Comparison of ENCODE assay signal across 20 cellular contexts in the genomic region with DNA sequence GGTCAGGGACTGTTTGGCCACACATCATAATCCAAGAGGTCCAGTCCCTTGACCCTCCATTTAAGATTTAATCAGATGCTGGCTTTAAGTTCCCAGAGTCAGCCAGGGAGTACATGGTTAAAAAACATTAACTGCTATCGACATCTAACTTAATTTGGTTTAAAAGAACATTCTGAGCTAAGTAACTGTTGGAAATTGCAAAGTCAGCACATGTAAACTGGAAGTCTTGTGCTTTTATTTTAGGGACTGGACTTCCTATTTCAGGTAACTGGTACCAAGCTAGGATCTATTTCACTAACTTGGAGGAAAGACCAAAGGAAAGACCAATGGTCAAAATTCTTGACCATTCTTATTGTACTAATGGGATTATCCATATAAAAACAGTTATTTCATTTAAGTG. TPM values are rescaled to one million over a fixed set of nuclear protein-coding genes. Genes with fewer than 3 reads are reported as not detected.
DNase-seq lines count a peak whose midpoint lies in the region; ATAC-seq and TF ChIP-seq lines count a peak whose summit lies in the region.
"Had no signal": no experiment of that assay in that cellular context is flagged by ENCODE, and none has a peak within 500 bp of the region (broad histone marks: within the 10 kb centered on the region; RNA-seq: fewer than 3 reads in every experiment).

No MANE protein-coding gene starts in this region.

- H4K91ac ChIP-seq in IMR-90 (ENCODE audit: insufficient read depth, low read depth, low read length), result no peak overlapping the region

- WGBS in IMR-90 (ENCODE audit: extremely low coverage in 2 of 2, insufficient read length in 1 of 2), 2 experiments, result no CpG with 5 or more reads among the region's 1 CpG
- WGBS in hepatocyte (ENCODE audit: low lambda C conversion rate, missing lambda C conversion rate), result 89% methylated on average over 1 of the region's 1 CpG
- WGBS in suprapubic skin, result 74% methylated on average over 1 of the region's 1 CpG

- H3K36me3 ChIP-seq in IMR-90 (ENCODE audit: control insufficient read depth, insufficient read depth, low read length), result peaks cover 41% of the 10 kb centered on the region
- H3K36me3 ChIP-seq in hepatocyte (replicated peaks; ENCODE audit: insufficient read depth, low read depth), result no peaks in the 10 kb centered on the region
- H3K36me3 ChIP-seq in suprapubic skin, result peaks cover 96% of the 10 kb centered on the region

- no peak overlapping the region for H2BK120ac ChIP-seq in IMR-90 (ENCODE audit: low read depth, low read length)

- H2AFZ ChIP-seq in IMR-90 (replicated peaks; ENCODE audit: low read length, poor library complexity) (no peak overlapping the region), hepatocyte (no peak overlapping the region)
- H2AFZ ChIP-seq: GM23338 had no signal

- TF ChIP-seq CTCF in natural killer cell (IDR thresholded peaks at IDR 0.05) (no peak), IMR-90 (conservative IDR thresholded peaks at IDR 0.05; ENCODE audit: low read depth, low read length) (no peak), hepatocyte (IDR thresholded peaks at IDR 0.05; ENCODE audit: poor library complexity) (no peak), suprapubic skin (IDR thresholded peaks at IDR 0.05) (no peak)

- H2BK20ac ChIP-seq in IMR-90 (ENCODE audit: low read depth, low read length), result no peak overlapping the region

- peaks cover 48 to 57% of the 10 kb centered on the region in 2 donors for H3K4me1 Mint-ChIP-seq in natural killer cell
- H3K4me1 Mint-ChIP-seq in natural killer cell treated with Interleukin-12 subunit alpha and Interleukin-12 subunit beta and Interleukin-15 and Interleukin-18, amount 100 ng/mL, for 72 hours (ENCODE audit: low read depth in 2 of 2), result peaks cover 39 to 52% of the 10 kb centered on the region in 2 donors
- H3K4me1 Mint-ChIP-seq in immature natural killer cell, result peaks cover 68 to 76% of the 10 kb centered on the region in 2 donors
- H3K4me1 Mint-ChIP-seq: B cell, GM23338 had no signal

- no peak overlapping the region for H3K14ac ChIP-seq in IMR-90 (replicated peaks; ENCODE audit: low read depth, low read length)

- no peak overlapping the region for H4K8ac ChIP-seq in IMR-90 (ENCODE audit: low read depth in 2 of 2, low read length in 2 of 2)

- BruUV-seq in IMR-90 (replicated peaks; lab: Mats Ljungman, UMichigan), result no TSS peak

- no peak overlapping the region for H2AK9ac ChIP-seq in IMR-90 (replicated peaks; ENCODE audit: low read depth, low read length, poor library complexity)

- H3K27me3 Mint-ChIP-seq in natural killer cell (ENCODE audit: low read depth in 2 of 2) (no peaks in the 10 kb centered on the region), immature natural killer cell (ENCODE audit: low read depth in 3 of 3) (peaks cover 2 to 9% (median 3%) of the 10 kb centered on the region in 3 donors)
- H3K27me3 Mint-ChIP-seq in natural killer cell treated with Interleukin-12 subunit alpha and Interleukin-12 subunit beta and Interleukin-15 and Interleukin-18, amount 100 ng/mL, for 72 hours, result no peaks in the 10 kb centered on the region
- H3K27me3 Mint-ChIP-seq: B cell; CD4-positive, alpha-beta T cell; CD8-positive, alpha-beta memory T cell had no signal

- H3K36me3 Mint-ChIP-seq in natural killer cell (peaks cover 20% of the 10 kb centered on the region), immature natural killer cell (peaks cover 26 to 55% (median 40%) of the 10 kb centered on the region in 3 donors)
- peaks cover 32% of the 10 kb centered on the region for H3K36me3 Mint-ChIP-seq in natural killer cell treated with Interleukin-12 subunit alpha and Interleukin-12 subunit beta and Interleukin-15 and Interleukin-18, amount 100 ng/mL, for 72 hours

- TF ChIP-seq POLR2A in IMR-90 (IDR thresholded peaks at IDR 0.05; ENCODE audit: low read depth, low read length), result no peak
- no peak for TF ChIP-seq POLR2A in suprapubic skin (IDR thresholded peaks at IDR 0.05)

- H3K27me3 ChIP-seq in IMR-90 (ENCODE audit: control insufficient read depth, insufficient read depth, low read length) (no peaks in the 10 kb centered on the region), hepatocyte (no peaks in the 10 kb centered on the region), suprapubic skin (no peaks in the 10 kb centered on the region)
- H3K27me3 ChIP-seq: BLaER1 had no signal

- H3K4me3 Mint-ChIP-seq in natural killer cell, result no peak overlapping the region
- no peak overlapping the region for H3K4me3 Mint-ChIP-seq in natural killer cell treated with Interleukin-12 subunit alpha and Interleukin-12 subunit beta and Interleukin-15 and Interleukin-18, amount 100 ng/mL, for 72 hours
- H3K4me3 Mint-ChIP-seq in immature natural killer cell, result no peak overlapping the region
- H3K4me3 Mint-ChIP-seq: B cell; CD4-positive, alpha-beta T cell; CD8-positive, alpha-beta memory T cell; GM23338; HFFc6 had no signal

- no peak for TF ChIP-seq RAD21 in IMR-90 (IDR thresholded peaks at IDR 0.05; ENCODE audit: low read length)

- H3K4me3 ChIP-seq in IMR-90 (ENCODE audit: insufficient read depth, low read depth, low read length) (no peak overlapping the region), hepatocyte (no peak overlapping the region), suprapubic skin (no peak overlapping the region)
- H3K4me3 ChIP-seq: BLaER1, GM12878, GM23338, HAP-1 had no signal

- POLR2A ChIA-PET in IMR-90 (lab: Charles Lee; ENCODE audit: unreplicated experiment), result no interaction called here

- ATAC-seq in natural killer cell, result no peak
- ATAC-seq in natural killer cell treated with Interleukin-12 subunit alpha and Interleukin-12 subunit beta and Interleukin-15 and Interleukin-18, amount 100 ng/mL, for 72 hours, result no peak
- ATAC-seq in IMR-90 (ENCODE audit: low read depth), result no peak
- ATAC-seq: GM12878, GM23338 had no signal

- H3K9me3 ChIP-seq in IMR-90 (ENCODE audit: control insufficient read depth, insufficient read depth, low read length) (no peaks in the 10 kb centered on the region), hepatocyte (ENCODE audit: low read depth) (no peaks in the 10 kb centered on the region), suprapubic skin (no peaks in the 10 kb centered on the region)
- H3K9me3 ChIP-seq: BLaER1, HAP-1 had no signal

- H3K9me2 ChIP-seq in hepatocyte (replicated peaks; ENCODE audit: insufficient read depth), result no peaks in the 10 kb centered on the region

- H3K23ac ChIP-seq in IMR-90 (ENCODE audit: low read depth, low read length), result no peak overlapping the region

- CTCF ChIA-PET in IMR-90 (lab: Yijun Ruan, JAX), result interaction anchor here (0.5 to 1.3 kb wide), 2 partner anchors 16 to 49 kb away, joined by 3 to 5 read pairs; no protein-coding TSS in a partner anchor

- H2AK5ac ChIP-seq in IMR-90 (ENCODE audit: low read depth, low read length), result no peak overlapping the region

- H3K4me2 ChIP-seq in IMR-90 (ENCODE audit: low read depth, low read length) (no peak overlapping the region), hepatocyte (no peak overlapping the region)
- H3K4me2 ChIP-seq: BLaER1, GM23338 had no signal

- no peak overlapping the region for H3K9ac ChIP-seq in IMR-90 (ENCODE audit: low read depth, low read length)
- H3K9ac ChIP-seq: BLaER1 had no signal

- DNase-seq in natural killer cell (no peak), IMR-90 (no peak), immature natural killer cell (no peak), hepatocyte (ENCODE audit: low spot score) (no peak), suprapubic skin (ENCODE audit: low spot score in 2 of 2) (no peak), dedifferentiated amniotic fluid mesenchymal stem cell (ENCODE audit: extremely low spot score) (no peak)
- DNase-seq in natural killer cell treated with Interleukin-12 subunit alpha and Interleukin-12 subunit beta and Interleukin-15 and Interleukin-18, amount 100 ng/mL, for 72 hours (ENCODE audit: low spot score), result no peak
- DNase-seq: CD4-positive, alpha-beta T cell; CD8-positive, alpha-beta memory T cell; DMS 273 treated with DMSO at 0.1 percent for 48 hours; DMS79; EL; GDM1; HFFc6 had no signal

- H3K4me1 ChIP-seq in IMR-90 (ENCODE audit: control insufficient read depth, insufficient read depth, low read length), result no peaks in the 10 kb centered on the region
- peaks cover 2% of the 10 kb centered on the region for H3K4me1 ChIP-seq in hepatocyte (ENCODE audit: insufficient read depth)
- no peaks in the 10 kb centered on the region for H3K4me1 ChIP-seq in suprapubic skin
- H3K4me1 ChIP-seq: HAP-1 had no signal

- peaks cover 7% of the 10 kb centered on the region; the same call in 1 of the 2 replicates for H3K9me1 ChIP-seq in IMR-90 (ENCODE audit: insufficient read depth, low read length)

- H3K79me2 ChIP-seq in hepatocyte, result no peaks in the 10 kb centered on the region

- no peak overlapping the region for H3K56ac ChIP-seq in IMR-90 (ENCODE audit: extremely low read depth, insufficient read depth, low read length)

- H2BK15ac ChIP-seq in IMR-90 (ENCODE audit: low read depth, low read length), result no peak overlapping the region

- intact Hi-C loops in natural killer cell (cut with micrococcal nuclease) (loop anchor here (5.0 kb wide), 1 partner anchor 171 kb away; no protein-coding TSS in a partner anchor), IMR-90 (cut with micrococcal nuclease) (no loop called here)

- dilution Hi-C loops in IMR-90 (cut with HindIII; ENCODE audit: low sequenced_read_pairs, unreplicated experiment), result no loop called here

- H2BK5ac ChIP-seq in IMR-90 (ENCODE audit: low read depth, low read length, poor library complexity, severe bottlenecking), result no peak overlapping the region

- H4K5ac ChIP-seq in IMR-90 (ENCODE audit: low read depth, low read length), result no peak overlapping the region

- H3K9me3 Mint-ChIP-seq in natural killer cell (no peaks in the 10 kb centered on the region), immature natural killer cell (no peaks in the 10 kb centered on the region)
- H3K9me3 Mint-ChIP-seq in natural killer cell treated with Interleukin-12 subunit alpha and Interleukin-12 subunit beta and Interleukin-15 and Interleukin-18, amount 100 ng/mL, for 72 hours, result no peaks in the 10 kb centered on the region
- H3K9me3 Mint-ChIP-seq: CD4-positive, alpha-beta T cell; CD8-positive, alpha-beta memory T cell; GM23338; HFFc6 had no signal

- H3K79me1 ChIP-seq in IMR-90 (ENCODE audit: low read depth in 1 of 2, low read length in 2 of 2), result no peaks in the 10 kb centered on the region

- in situ Hi-C loops in IMR-90 (cut with MboI; ENCODE audit: low sequenced_read_pairs), result no loop called here

- peak overlapping the region; percentile 96 to 97 for H3K27ac Mint-ChIP-seq in natural killer cell
- no peak overlapping the region for H3K27ac Mint-ChIP-seq in natural killer cell treated with Interleukin-12 subunit alpha and Interleukin-12 subunit beta and Interleukin-15 and Interleukin-18, amount 100 ng/mL, for 72 hours
- H3K27ac Mint-ChIP-seq in immature natural killer cell, result peak overlapping the region; percentile 57 to 98 (median 92)
- H3K27ac Mint-ChIP-seq: B cell, HFFc6 had no signal

- H4K20me1 ChIP-seq in IMR-90 (ENCODE audit: insufficient read depth, low read length), result no peaks in the 10 kb centered on the region; the same call in 1 of the 2 replicates
- H4K20me1 ChIP-seq in hepatocyte (ENCODE audit: insufficient read depth, poor library complexity, severe bottlenecking), result no peaks in the 10 kb centered on the region
- H4K20me1 ChIP-seq: BLaER1 had no signal

- no peak overlapping the region for H3K18ac ChIP-seq in IMR-90 (ENCODE audit: low read depth, low read length)

- H3K4ac ChIP-seq in IMR-90 (ENCODE audit: low read depth, low read length), result no peak overlapping the region

- TF ChIP-seq EP300 in suprapubic skin (IDR thresholded peaks at IDR 0.05), result no peak

- H3K27ac ChIP-seq in IMR-90 (ENCODE audit: insufficient read depth, low read length), result no peak overlapping the region
- no peak overlapping the region for H3K27ac ChIP-seq in hepatocyte
- H3K27ac ChIP-seq in suprapubic skin, result no peak overlapping the region
- H3K27ac ChIP-seq: BLaER1, C4-2B had no signal

RNA-seq across cellular contexts. Expression of gene GNS, which starts 40.6 kb away (rescaled TPM):
- total RNA-seq in natural killer cell, result 10 to 100 TPM; 51.9 to 73.9 (median 59.7) TPM
- 10 to 100 TPM; 18.9 to 43.7 TPM for total RNA-seq in natural killer cell treated with Interleukin-12 subunit alpha and Interleukin-12 subunit beta and Interleukin-15 and Interleukin-18, amount 100 ng/mL, for 72 hours
- 66.4 and 80.7 TPM in 2 replicates for total RNA-seq in IMR-90 (2012; rRNA removed)
- polyA plus RNA-seq in IMR-90 (2012; rRNA removed), result 50.1 and 60.4 TPM in 2 replicates
- 23.3 and 26.6 TPM in 2 replicates for polyA plus RNA-seq in IMR-90 (2012; cell fraction: cytosol; rRNA removed)
- polyA plus RNA-seq in IMR-90 (2012; cell fraction: nucleus; rRNA removed; ENCODE audit: low replicate concordance), result 7.8 and 35.9 TPM in 2 replicates
- polyA plus RNA-seq in immature natural killer cell, result 100 to 1,000 TPM in 2 of 3 donors, 10 to 100 TPM in 1; 64.5 to 113 (median 109) TPM
- total RNA-seq in hepatocyte, result 193 and 199 TPM in 2 replicates
- polyA plus RNA-seq in hepatocyte, result 82.1 and 88.0 TPM in 2 replicates
- 10 to 100 TPM; 46.7 to 56.7 (median 49.6) TPM for total RNA-seq in suprapubic skin

Comparison
In these comparisons a context has a peak if more than half of its experiments do, and no peak if none do; other contexts are left out.
1. H3K27ac Mint-ChIP-seq: peak in natural killer cell (2 of 2) and immature natural killer cell (6 of 6); none in natural killer cell treated with Interleukin-12 subunit alpha and Interleukin-12 subunit beta and Interleukin-15 and Interleukin-18, amount 100 ng/mL, for 72 hours (0 of 2).